ENCODE assay signal across 1 cellular context in genomic region chr5:75717082-75717922, GRCh38.
TF ChIP-seq lines count a peak whose summit lies in the region.

TSS of gene POC5 (minus strand) at chr5:75717437. CDS start at chr5:75712937, 4,500 bp downstream.

TF ChIP-seq in HepG2, 621 proteins besides CTCF, POLR2A, EP300 and RAD21 (continued from another document and continues in another):
- TF ChIP-seq ZNF574 (CRISPR knock-in tag; IDR thresholded peaks at IDR 0.05) (peak; percentile 72; the same call in 1 of the 2 replicates), ZNF672 (CRISPR knock-in tag; IDR thresholded peaks at IDR 0.05) (no peak), CAMTA2 (CRISPR knock-in tag; IDR thresholded peaks at IDR 0.05; ENCODE audit: borderline replicate concordance) (no peak), RBM39 (IDR thresholded peaks at IDR 0.05; ENCODE audit: low read depth, low read length, poor library complexity, severe bottlenecking) (peak; percentile 20), MED8 (CRISPR knock-in tag; IDR thresholded peaks at IDR 0.05; ENCODE audit: insufficient replicate concordance) (no peak), HMGXB4 (CRISPR knock-in tag; IDR thresholded peaks at IDR 0.05; ENCODE audit: borderline replicate concordance in 1 of 2, low read depth in 1 of 2) (peak in 1 of 2 experiments; percentile 60; a peak in 1 of 4 replicates), ZNF770 (CRISPR knock-in tag; IDR thresholded peaks at IDR 0.05) (peak; percentile 95), ZNF20 (CRISPR knock-in tag; IDR thresholded peaks at IDR 0.05) (no peak), REPIN1 (CRISPR knock-in tag; IDR thresholded peaks at IDR 0.05; ENCODE audit: borderline replicate concordance, low read depth) (peak; percentile 82; the same call in 1 of the 2 replicates), ZBTB25 (CRISPR knock-in tag; IDR thresholded peaks at IDR 0.05) (no peak), HDAC1 (CRISPR knock-in tag; IDR thresholded peaks at IDR 0.05) (peak; percentile 82; the same call in 1 of the 2 replicates), ZNF691 (CRISPR knock-in tag; IDR thresholded peaks at IDR 0.05; ENCODE audit: borderline replicate concordance, low read depth) (peak; percentile 64; the same call in 1 of the 2 replicates), ZNF121 (CRISPR knock-in tag; IDR thresholded peaks at IDR 0.05) (no peak), NR2C2 (CRISPR knock-in tag; IDR thresholded peaks at IDR 0.05; ENCODE audit: borderline replicate concordance) (peak; percentile 85), ZMYM2 (CRISPR knock-in tag; IDR thresholded peaks at IDR 0.05) (0 out of 2 replicates have a peak, but pooled peaks have one; percentile 69), SALL1 (CRISPR knock-in tag; IDR thresholded peaks at IDR 0.05) (peak; percentile 60; the same call in 1 of the 2 replicates), LCORL (IDR thresholded peaks at IDR 0.05) (no peak), LCORL (CRISPR knock-in tag; IDR thresholded peaks at IDR 0.05) (peak; percentile 44; the same call in 1 of the 2 replicates), ZNF256 (CRISPR knock-in tag; conservative IDR thresholded peaks at IDR 0.05) (0 out of 2 replicates have a peak, but pooled peaks have one; percentile 42), DMAP1 (CRISPR knock-in tag; IDR thresholded peaks at IDR 0.05) (peak; percentile 95), TMF1 (CRISPR knock-in tag; IDR thresholded peaks at IDR 0.05; ENCODE audit: low read depth) (0 out of 2 replicates have a peak, but pooled peaks have one; percentile 41), HOXA5 (CRISPR knock-in tag; IDR thresholded peaks at IDR 0.05) (no peak), PHF8 (CRISPR knock-in tag; IDR thresholded peaks at IDR 0.05) (peak; percentile 96), ATF3 (CRISPR knock-in tag; IDR thresholded peaks at IDR 0.05) (no peak), CREB3 (CRISPR knock-in tag; IDR thresholded peaks at IDR 0.05) (no peak), FLYWCH1 (CRISPR knock-in tag; IDR thresholded peaks at IDR 0.05) (no peak), ATF7-NPFF (CRISPR knock-in tag; IDR thresholded peaks at IDR 0.05; ENCODE audit: low read depth) (0 out of 2 replicates have a peak, but pooled peaks have one; percentile 68), ATF1 (CRISPR knock-in tag; IDR thresholded peaks at IDR 0.05) (peak; percentile 49), MAFF (IDR thresholded peaks at IDR 0.05; ENCODE audit: low read depth, low read length) (peak; percentile 89), RNF2 (conservative IDR thresholded peaks at IDR 0.05; ENCODE audit: low read depth) (no peak), NFYB (CRISPR knock-in tag; IDR thresholded peaks at IDR 0.05) (peak; percentile 95), FOSL2 (CRISPR knock-in tag; IDR thresholded peaks at IDR 0.05) (peak; percentile 59), ZMYM4 (CRISPR knock-in tag; IDR thresholded peaks at IDR 0.05) (peak; percentile 93), PAWR (CRISPR knock-in tag; IDR thresholded peaks at IDR 0.05; ENCODE audit: borderline replicate concordance) (no peak), ZNF367 (CRISPR knock-in tag; IDR thresholded peaks at IDR 0.05; ENCODE audit: borderline replicate concordance) (0 out of 2 replicates have a peak, but pooled peaks have one; percentile 64), ZNF503 (CRISPR knock-in tag; IDR thresholded peaks at IDR 0.05) (peak; percentile 61; the same call in 1 of the 2 replicates), IKZF5 (CRISPR knock-in tag; IDR thresholded peaks at IDR 0.05) (no peak; the same call in 1 of the 2 replicates), MAFG (CRISPR knock-in tag; IDR thresholded peaks at IDR 0.05) (0 out of 2 replicates have a peak, but pooled peaks have one; percentile 42), MAFK (conservative IDR thresholded peaks at IDR 0.05 in 1 of 2, IDR thresholded peaks at IDR 0.05 in 1 of 2; ENCODE audit: low read length in 2 of 2) (peak; percentile 82 to 89), NRL (CRISPR knock-in tag; IDR thresholded peaks at IDR 0.05; ENCODE audit: borderline replicate concordance) (peak; percentile 93), ZNF326 (CRISPR knock-in tag; IDR thresholded peaks at IDR 0.05; ENCODE audit: borderline replicate concordance) (no peak), TGIF2 (CRISPR knock-in tag; IDR thresholded peaks at IDR 0.05) (peak; percentile 94), NONO (IDR thresholded peaks at IDR 0.05) (no peak), NONO (CRISPR knock-in tag; conservative IDR thresholded peaks at IDR 0.05) (peak; percentile 72), MXI1 (IDR thresholded peaks at IDR 0.05; ENCODE audit: borderline replicate concordance, low read depth, low read length) (peak; percentile 88; the same call in 1 of the 3 replicates), TARDBP (CRISPR knock-in tag; IDR thresholded peaks at IDR 0.05) (peak; percentile 66; the same call in 1 of the 2 replicates), HOXA3 (CRISPR knock-in tag; IDR thresholded peaks at IDR 0.05) (peak; percentile 58), SMYD3 (CRISPR knock-in tag; IDR thresholded peaks at IDR 0.05) (peak; percentile 71; the same call in 1 of the 2 replicates), MXD3 (CRISPR knock-in tag; IDR thresholded peaks at IDR 0.05) (peak; percentile 82), ZNF225 (CRISPR knock-in tag; IDR thresholded peaks at IDR 0.05) (no peak), ZNF598 (CRISPR knock-in tag; IDR thresholded peaks at IDR 0.05; ENCODE audit: borderline replicate concordance) (no peak; the same call in 1 of the 2 replicates), ZXDC (CRISPR knock-in tag; IDR thresholded peaks at IDR 0.05) (no peak), KLF16 (CRISPR knock-in tag; IDR thresholded peaks at IDR 0.05) (peak in 1 of 2 experiments; percentile 58; a peak in 1 of 4 replicates)
